11 cellular contexts compared by ENCODE assay signal in the genomic region with DNA sequence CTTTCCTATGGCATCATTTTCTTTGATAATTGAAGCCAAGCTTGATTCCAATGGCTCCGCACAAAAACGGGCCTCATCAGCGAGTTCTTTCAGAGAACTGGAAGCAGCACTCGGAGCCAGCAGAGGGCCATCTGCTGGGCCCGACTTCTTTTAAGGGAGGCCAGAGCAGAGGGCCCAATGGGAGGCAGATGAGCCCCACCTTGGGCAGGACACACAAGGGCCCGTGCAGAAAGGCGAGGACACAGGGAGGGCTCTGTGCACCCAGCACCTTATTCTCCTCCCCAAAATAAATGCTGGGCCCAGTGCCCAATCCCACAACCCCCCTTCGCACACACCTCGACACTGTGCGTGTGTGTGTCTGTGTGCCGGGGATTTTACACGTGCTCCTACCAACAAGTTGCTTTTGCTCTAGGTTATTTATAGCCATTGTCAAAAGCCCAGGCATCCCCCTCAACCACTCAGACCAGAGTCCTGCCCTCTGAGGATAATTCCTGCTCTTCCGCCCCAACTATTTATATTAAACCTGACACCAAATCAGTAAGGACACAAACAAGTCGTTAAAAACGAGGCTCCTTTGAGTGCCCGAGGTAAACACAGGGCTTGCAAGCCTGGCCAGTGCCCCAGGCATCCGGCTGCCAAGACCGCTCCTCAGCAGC. TPM values are rescaled to one million over a fixed set of nuclear protein-coding genes. Genes with fewer than 3 reads are reported as not detected.
DNase-seq lines count a peak whose midpoint lies in the region; ATAC-seq, FAIRE-seq and TF ChIP-seq lines count a peak whose summit lies in the region.
"Had no signal": no experiment of that assay in that cellular context is flagged by ENCODE, and none has a peak within 500 bp of the region (broad histone marks: within the 10 kb centered on the region; RNA-seq: fewer than 3 reads in every experiment).

No MANE protein-coding gene starts in this region.

- H3K9me3 Mint-ChIP-seq in osteocyte (ENCODE audit: unreplicated experiment): no peaks in the 10 kb centered on the region

- no peak overlapping the region for H3K4me3 ChIP-seq in fibroblast of villous mesenchyme (ENCODE audit: low read depth, low read length)

- TF ChIP-seq CTCF in D721Med (IDR thresholded peaks at IDR 0.05; ENCODE audit: insufficient read depth, missing control alignments) (peak; percentile 7), fibroblast of villous mesenchyme (IDR thresholded peaks at IDR 0.05; ENCODE audit: insufficient read depth, low read depth, low read length) (peak; percentile 17), osteocyte (IDR thresholded peaks at IDR 0.05) (no peak), GM20000 (IDR thresholded peaks at IDR 0.05; ENCODE audit: extremely low read depth, missing control alignments) (no peak)

- ATAC-seq in GM21619 (IDR thresholded peaks at IDR 0.05; ENCODE audit: unreplicated experiment): no peak

- no peak for DNase-seq in D721Med (ENCODE audit: insufficient read length, low spot score)
- DNase-seq in NCI-H748 (lab: John Stamatoyannopoulos, UW; ENCODE audit: unreplicated experiment): peak; percentile 79
- peak; percentile 62 for DNase-seq in fibroblast of villous mesenchyme (ENCODE audit: low read depth)
- DNase-seq in osteocyte (ENCODE audit: extremely low spot score, unreplicated experiment): no peak
- no peak for DNase-seq in GM20000 (ENCODE audit: low spot score)
- DNase-seq in HuH-7 (ENCODE audit: low spot score): no peak
- DNase-seq in SIG-M5 treated with dmso at 0.1 percent for 504 hours (lab: John Stamatoyannopoulos, UW; ENCODE audit: unreplicated experiment): no peak
- DNase-seq: activated gamma-delta T cell, NCI-H524, T-helper 9 cell had no signal

- no peaks in the 10 kb centered on the region for H3K27me3 Mint-ChIP-seq in osteocyte (ENCODE audit: unreplicated experiment)

- H3K4me1 Mint-ChIP-seq in osteocyte (ENCODE audit: unreplicated experiment): peaks cover 45% of the 10 kb centered on the region

- no peak for FAIRE-seq in D721Med (lab: Jason Lieb, UNC)

- peaks cover 11% of the 10 kb centered on the region for H3K36me3 Mint-ChIP-seq in osteocyte (ENCODE audit: unreplicated experiment)

- no peak overlapping the region for H3K4me3 Mint-ChIP-seq in osteocyte (ENCODE audit: unreplicated experiment)

- peak overlapping the region; percentile 83 for H3K27ac Mint-ChIP-seq in osteocyte (ENCODE audit: unreplicated experiment)

RNA-seq across cellular contexts. Expression of a gene that starts 6.8 kb away (rescaled TPM):
- total RNA-seq in fibroblast of villous mesenchyme (1.3 and 1.9 TPM in 2 replicates), osteocyte (16.6 and 17.0 TPM in 2 replicates)

Comparison
In these comparisons a context has a peak if more than half of its experiments do, and no peak if none do; other contexts are left out.
1. DNase-seq: peak in NCI-H748 (single experiment) and fibroblast of villous mesenchyme (single experiment); none in D721Med (single experiment), osteocyte (single experiment), GM20000 (single experiment), HuH-7 (single experiment) and SIG-M5 treated with dmso at 0.1 percent for 504 hours (single experiment).
2. CTCF ChIP-seq: peak in D721Med (single experiment) and fibroblast of villous mesenchyme (single experiment); none in osteocyte (single experiment) and GM20000 (single experiment).